In the genomic region with DNA sequence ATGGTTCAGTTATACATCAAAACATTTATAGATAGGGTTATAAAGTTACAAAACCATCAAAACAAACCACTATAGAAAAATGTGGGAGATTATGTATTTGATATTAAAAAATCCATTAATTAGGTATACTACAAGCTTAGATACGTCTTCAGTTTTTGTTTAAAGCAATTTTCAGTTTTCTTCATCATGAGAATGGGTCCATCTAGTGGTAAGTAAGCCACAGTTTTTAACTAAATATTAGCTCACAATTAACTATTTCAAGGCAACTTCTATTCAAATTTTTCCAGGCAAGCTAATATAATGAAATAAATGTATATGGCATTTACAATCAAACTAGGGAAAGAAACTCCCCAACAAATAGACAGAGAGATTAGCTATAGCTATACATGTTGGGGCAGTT, we compare ENCODE assay signal across 1 cellular context.
TF ChIP-seq lines count a peak whose summit lies in the region.

No MANE protein-coding gene starts in this region.

TF ChIP-seq in GM12878, 131 proteins besides CTCF, POLR2A, EP300 and RAD21:
- TF ChIP-seq RCOR1 (conservative IDR thresholded peaks at IDR 0.05; ENCODE audit: low read depth, low read length) (no peak), HDAC6 (IDR thresholded peaks at IDR 0.05; ENCODE audit: unreplicated experiment) (no peak), MEF2A (IDR thresholded peaks at IDR 0.05; ENCODE audit: insufficient read depth, low read depth, low read length) (no peak), MYC (IDR thresholded peaks at IDR 0.05; ENCODE audit: insufficient read depth, insufficient read length, insufficient replicate concordance, low read length, severe bottlenecking) (no peak), CHD4 (IDR thresholded peaks at IDR 0.05) (no peak)
